In genomic region chr18:40926679-40927078, GRCh38 we compare ENCODE assay signal across 14 cellular contexts.
DNase-seq lines count a peak whose midpoint lies in the region; ATAC-seq and TF ChIP-seq lines count a peak whose summit lies in the region.
"Had no signal": no experiment of that assay in that cellular context is flagged by ENCODE, and none has a peak within 500 bp of the region (broad histone marks: within the 10 kb centered on the region; RNA-seq: fewer than 3 reads in every experiment).

No MANE protein-coding gene starts in this region.

- TF ChIP-seq EP300 in upper lobe of left lung (IDR thresholded peaks at IDR 0.05) = no peak

- H3K27ac Mint-ChIP-seq in neural progenitor cell = no peak overlapping the region
- H3K27ac Mint-ChIP-seq: CD4-positive, alpha-beta T cell; IgD-negative memory B cell had no signal

- no peaks in the 10 kb centered on the region for H3K27me3 Mint-ChIP-seq in neural progenitor cell (ENCODE audit: insufficient read depth, low read depth)
- H3K27me3 Mint-ChIP-seq in activated T-cell treated with anti-CD3 and anti-CD28 coated beads, Interleukin-2, amount 50 U/mL, for 4 hours (ENCODE audit: low read depth) = no peaks in the 10 kb centered on the region
- H3K27me3 Mint-ChIP-seq: CD4-positive, alpha-beta T cell; IgD-negative memory B cell had no signal

- DNase-seq in BJ (ENCODE audit: low read depth) = peak; percentile 12
- peak; percentile 58 for DNase-seq in NCI-H2171 (lab: John Stamatoyannopoulos, UW)
- peak; percentile 41 for DNase-seq in RPMI7951 (ENCODE audit: low read depth)
- DNase-seq in neural progenitor cell (ENCODE audit: low spot score) = no peak
- DNase-seq in upper lobe of left lung = no peak
- DNase-seq in SW480 (ENCODE audit: low spot score) = no peak
- no peak for DNase-seq in activated T-cell treated with anti-CD3 and anti-CD28 coated beads, Interleukin-2, amount 50 U/mL, for 4 hours
- DNase-seq: CD4-positive, alpha-beta T cell; HCEC 1CT; NCI-H1417; NCI-H2029 treated with DMSO at 0.1 percent for 48 hours; PC-9 had no signal

- ATAC-seq in upper lobe of left lung (ENCODE audit: low FRiP score in 2 of 2) = no peak
- ATAC-seq in activated T-cell treated with anti-CD3 and anti-CD28 coated beads, Interleukin-2, amount 50 U/mL, for 4 hours = no peak
- ATAC-seq: Right ventricle myocardium inferior had no signal

- WGBS in upper lobe of left lung, 2 donors = 84 to 86% methylated on average over 5 of the region's 5 CpGs

- TF ChIP-seq POLR2A in upper lobe of left lung (IDR thresholded peaks at IDR 0.05) = no peak

- H2AFZ ChIP-seq in neural progenitor cell (replicated peaks) = no peak overlapping the region
- H2AFZ ChIP-seq: PC-9 had no signal

- H3K36me3 ChIP-seq in BJ (ENCODE audit: control insufficient read depth, insufficient read depth, low read length) (no peaks in the 10 kb centered on the region), neural progenitor cell (no peaks in the 10 kb centered on the region), upper lobe of left lung (no peaks in the 10 kb centered on the region)

- H3K36me3 Mint-ChIP-seq in neural progenitor cell = no peaks in the 10 kb centered on the region
- H3K36me3 Mint-ChIP-seq in activated T-cell treated with anti-CD3 and anti-CD28 coated beads, Interleukin-2, amount 50 U/mL, for 4 hours (ENCODE audit: insufficient read depth) = no peaks in the 10 kb centered on the region
- H3K36me3 Mint-ChIP-seq: IgD-negative memory B cell had no signal

- H3K27me3 ChIP-seq in BJ (ENCODE audit: control insufficient read depth, insufficient read depth, low read length) = no peaks in the 10 kb centered on the region
- H3K27me3 ChIP-seq in neural progenitor cell = no peaks in the 10 kb centered on the region
- no peaks in the 10 kb centered on the region for H3K27me3 ChIP-seq in upper lobe of left lung

- H3K27ac ChIP-seq in neural progenitor cell (no peak overlapping the region), upper lobe of left lung (no peak overlapping the region)
- H3K27ac ChIP-seq: PC-9 had no signal

- H3K4me1 ChIP-seq in neural progenitor cell = peaks cover 15% of the 10 kb centered on the region
- no peaks in the 10 kb centered on the region for H3K4me1 ChIP-seq in upper lobe of left lung

- H3K79me2 ChIP-seq in neural progenitor cell (ENCODE audit: low read depth) = no peaks in the 10 kb centered on the region

- peaks cover 11% of the 10 kb centered on the region for H3F3A ChIP-seq in neural progenitor cell (ENCODE audit: low read depth)

- POLR2A ChIA-PET in BJ (lab: Charles Lee) = no interaction called here

- H3K4me3 Mint-ChIP-seq in neural progenitor cell = no peak overlapping the region
- no peak overlapping the region for H3K4me3 Mint-ChIP-seq in activated T-cell treated with anti-CD3 and anti-CD28 coated beads, Interleukin-2, amount 50 U/mL, for 4 hours
- H3K4me3 Mint-ChIP-seq: CD4-positive, alpha-beta T cell; IgD-negative memory B cell had no signal

- TF ChIP-seq CTCF in BJ (IDR thresholded peaks at IDR 0.05; ENCODE audit: insufficient read depth, low read depth, low read length) (no peak), neural progenitor cell (IDR thresholded peaks at IDR 0.05) (no peak), upper lobe of left lung (IDR thresholded peaks at IDR 0.05) (no peak)

- no peaks in the 10 kb centered on the region for H4K20me1 ChIP-seq in neural progenitor cell (ENCODE audit: low read depth)

- H3K9ac ChIP-seq in neural progenitor cell = no peak overlapping the region

- H3K4me2 ChIP-seq in neural progenitor cell = peak overlapping the region; percentile 13
- H3K4me2 ChIP-seq: PC-9 had no signal

- H3K9me3 ChIP-seq in neural progenitor cell (ENCODE audit: low read depth) (no peaks in the 10 kb centered on the region), upper lobe of left lung (no peaks in the 10 kb centered on the region)

- peaks cover 18% of the 10 kb centered on the region for H3K4me1 Mint-ChIP-seq in neural progenitor cell
- H3K4me1 Mint-ChIP-seq in activated T-cell treated with anti-CD3 and anti-CD28 coated beads, Interleukin-2, amount 50 U/mL, for 4 hours (ENCODE audit: low read depth) = no peaks in the 10 kb centered on the region
- H3K4me1 Mint-ChIP-seq: IgD-negative memory B cell had no signal

- peaks cover 2% of the 10 kb centered on the region for H3K9me3 Mint-ChIP-seq in neural progenitor cell
- peaks cover 16% of the 10 kb centered on the region for H3K9me3 Mint-ChIP-seq in activated T-cell treated with anti-CD3 and anti-CD28 coated beads, Interleukin-2, amount 50 U/mL, for 4 hours

- CTCF ChIA-PET in BJ (lab: Yijun Ruan, JAX) = no interaction called here

- H3K4me3 ChIP-seq in BJ (ENCODE audit: low read depth, low read length) = no peak overlapping the region
- H3K4me3 ChIP-seq in neural progenitor cell = no peak overlapping the region
- H3K4me3 ChIP-seq in upper lobe of left lung = no peak overlapping the region
- H3K4me3 ChIP-seq: PC-9 had no signal

Comparison
In these comparisons a context has a peak if more than half of its experiments do, and no peak if none do; other contexts are left out.
1. DNase-seq: peak in BJ (single experiment), NCI-H2171 (single experiment) and RPMI7951 (single experiment); none in neural progenitor cell (single experiment), upper lobe of left lung (0 of 2), SW480 (single experiment) and activated T-cell treated with anti-CD3 and anti-CD28 coated beads, Interleukin-2, amount 50 U/mL, for 4 hours (single experiment).